In the genomic region with DNA sequence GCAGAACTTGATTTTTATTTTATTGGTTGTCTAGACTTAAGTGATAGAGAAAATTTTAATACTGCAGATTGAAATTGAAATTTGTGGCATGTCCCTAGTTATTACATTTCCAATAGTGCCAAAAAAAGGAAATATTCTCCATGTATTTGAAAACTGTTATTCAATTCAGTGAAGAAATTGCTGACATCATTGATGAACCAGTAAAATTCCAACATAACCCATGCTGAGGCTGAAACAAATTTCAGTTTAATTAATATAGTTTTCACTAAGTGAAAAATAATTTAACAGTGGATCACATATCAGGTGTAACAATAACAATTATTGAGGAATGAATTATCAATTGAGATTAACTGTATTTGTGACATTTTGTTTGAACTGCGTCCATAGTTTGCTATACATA, we compare ENCODE assay signal across 1 cellular context.
TF ChIP-seq lines count a peak whose summit lies in the region.

No MANE protein-coding gene starts in this region.

TF ChIP-seq in IMR-90, 13 proteins besides CTCF, POLR2A, EP300 and RAD21 (continued from another document):
- no peak for TF ChIP-seq MAZ (IDR thresholded peaks at IDR 0.05; ENCODE audit: borderline replicate concordance, low read depth, low read length)
